In the genomic region with DNA sequence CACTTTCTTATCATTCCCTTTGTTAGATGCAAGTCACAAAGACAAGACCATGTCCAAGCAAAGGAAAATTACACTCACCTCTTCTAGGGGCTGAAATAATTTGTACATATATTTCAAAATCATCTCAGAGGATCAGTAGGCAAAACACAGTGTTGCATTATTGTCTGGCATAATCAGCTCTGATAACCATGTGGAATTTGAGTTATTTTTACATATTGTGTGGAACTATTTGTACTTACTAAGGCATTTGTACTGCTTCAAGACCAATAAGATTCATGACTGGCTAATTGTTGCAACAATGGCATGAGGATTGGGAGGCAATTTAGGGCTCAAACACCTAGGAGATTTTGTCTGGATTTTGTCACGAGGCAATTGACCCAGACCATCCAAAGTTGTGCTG, we compare ENCODE assay signal across 10 cellular contexts.
"Had no signal": no experiment of that assay in that cellular context is flagged by ENCODE, and none has a peak within 500 bp of the region (broad histone marks: within the 10 kb centered on the region; RNA-seq: fewer than 3 reads in every experiment).

No MANE protein-coding gene starts in this region.

- H3K9me3 ChIP-seq: HAP-1 had no signal

- H3K9ac ChIP-seq: GM23248 had no signal

- H3K4me1 ChIP-seq: HAP-1 had no signal

- H3K4me3 ChIP-seq: GM23248, HAP-1, K562 had no signal

- ATAC-seq: HCT116, K562 had no signal

- DNase-seq: GM23248, GOT3, H7, HFFc6, IMR-90, KG1 had no signal

- H3K27ac Mint-ChIP-seq: HFFc6 had no signal

- FAIRE-seq: HTR-8/SVneo, K562 had no signal

- H3K27ac ChIP-seq: GM23248 had no signal

- H3K36me3 ChIP-seq: HAP-1 had no signal

- H3K4me3 Mint-ChIP-seq: HFFc6 had no signal
